ENCODE assay signal across 22 cellular contexts in genomic region chr6:133555726-133556125, GRCh38.
"Had no signal": no experiment of that assay in that cellular context is flagged by ENCODE, and none has a peak within 500 bp of the region (broad histone marks: within the 10 kb centered on the region; RNA-seq: fewer than 3 reads in every experiment).

No MANE protein-coding gene starts in this region.

- H2AFZ ChIP-seq: hepatocyte had no signal

- H3K4me1 Mint-ChIP-seq: endodermal cell; memory B cell; natural killer cell; neural crest cell; stimulated activated memory B cell treated with anti-CD40 and anti-IgM and Interleukin-4, amounts not matched to agents 10 μg/mL and 1 μg/mL and 100 μg/mL, for 72 hours had no signal

- H3K27me3 Mint-ChIP-seq: stimulated activated memory B cell treated with anti-CD40 and anti-IgM and Interleukin-4, amounts not matched to agents 10 μg/mL and 1 μg/mL and 100 μg/mL, for 72 hours had no signal

- H3K27ac Mint-ChIP-seq: endodermal cell; memory B cell; mesothelial cell of epicardium; natural killer cell; stimulated activated memory B cell treated with anti-CD40 and anti-IgM and Interleukin-4, amounts not matched to agents 10 μg/mL and 1 μg/mL and 100 μg/mL, for 72 hours; stimulated activated naive CD8-positive, alpha-beta T cell treated with anti-CD3 and anti-CD28 coated beads, Interleukin-15, Interleukin-2, amounts not matched to agents 100 ng/mL and 50 ng/mL, for 24 hours had no signal

- ATAC-seq: left cardiac atrium; lower lobe of right lung; natural killer cell; right cardiac atrium; stimulated activated memory B cell treated with anti-CD40 and anti-IgM and Interleukin-4, amounts not matched to agents 10 μg/mL and 1 μg/mL and 100 μg/mL, for 72 hours had no signal

- H3K9me3 Mint-ChIP-seq: natural killer cell; stimulated activated naive CD8-positive, alpha-beta T cell treated with anti-CD3 and anti-CD28 coated beads, Interleukin-15, Interleukin-2, amounts not matched to agents 100 ng/mL and 50 ng/mL, for 24 hours had no signal

- H3K4me2 ChIP-seq: hepatocyte had no signal

- DNase-seq: effector CD4-positive, alpha-beta T cell; endodermal cell; erythroblast; foreskin melanocyte; head of caudate nucleus; kidney; left cardiac atrium; left ventricle myocardium inferior; lower lobe of right lung; natural killer cell; posterior cingulate gyrus; right cardiac atrium; stimulated activated CD4-positive, alpha-beta T cell treated with anti-CD3 and anti-CD28 coated beads, Interleukin-4, amount 100 ng/mL, for 1 hour; tibial artery; upper lobe of left lung had no signal

- H3K9me3 ChIP-seq: vagina had no signal

- H3K27ac ChIP-seq: hepatocyte, left ventricle myocardium inferior, lower lobe of right lung, tibial artery, upper lobe of left lung, vagina had no signal

- H3K36me3 Mint-ChIP-seq: memory B cell; natural killer cell; stimulated activated memory B cell treated with anti-CD40 and anti-IgM and Interleukin-4, amounts not matched to agents 10 μg/mL and 1 μg/mL and 100 μg/mL, for 72 hours had no signal

- H3K36me3 ChIP-seq: left ventricle myocardium inferior, lower lobe of right lung, tibial artery, upper lobe of left lung, vagina had no signal

- H3K4me3 ChIP-seq: hepatocyte, left ventricle myocardium inferior, lower lobe of right lung, tibial artery, upper lobe of left lung, vagina had no signal

- H3K4me1 ChIP-seq: vagina had no signal

- H3K4me3 Mint-ChIP-seq: endodermal cell; memory B cell; mesothelial cell of epicardium; natural killer cell; neural crest cell; stimulated activated memory B cell treated with anti-CD40 and anti-IgM and Interleukin-4, amounts not matched to agents 10 μg/mL and 1 μg/mL and 100 μg/mL, for 72 hours; stimulated activated naive CD8-positive, alpha-beta T cell treated with anti-CD3 and anti-CD28 coated beads, Interleukin-15, Interleukin-2, amounts not matched to agents 100 ng/mL and 50 ng/mL, for 24 hours had no signal

- H3K27me3 ChIP-seq: hepatocyte, tibial artery, upper lobe of left lung, vagina had no signal
